10 cellular contexts compared by ENCODE assay signal in genomic region chr19:49450405-49450804, GRCh38. TPM values are rescaled to one million over a fixed set of nuclear protein-coding genes. Genes with fewer than 3 reads are reported as not detected.
DNase-seq lines count a peak whose midpoint lies in the region; ATAC-seq, FAIRE-seq and TF ChIP-seq lines count a peak whose summit lies in the region.
"Had no signal": no experiment of that assay in that cellular context is flagged by ENCODE, and none has a peak within 500 bp of the region (broad histone marks: within the 10 kb centered on the region; RNA-seq: fewer than 3 reads in every experiment).

No MANE protein-coding gene starts in this region.

- TF ChIP-seq POLR2A in HepG2 (IDR thresholded peaks at IDR 0.05; ENCODE audit: insufficient read depth in 1 of 2, low read depth in 2 of 2, low read length in 2 of 2) (no peak), right lobe of liver (IDR thresholded peaks at IDR 0.05) (no peak)

- no peaks in the 10 kb centered on the region for H3K27me3 Mint-ChIP-seq in activated T-helper 1 cell treated with anti-CD3 and anti-CD28 coated beads, Interleukin-12 subunit alpha, Interleukin-12 subunit beta, Interleukin-2, Interleukin-4 antibody, amounts not matched to agents 30 ng/mL and 10 ng/mL and 1 ng/mL, durations not matched to agents 14 hours and 24 hours and 36 hours (ENCODE audit: insufficient read depth)

- peak overlapping the region; percentile 98 for H3K9ac ChIP-seq in HepG2 (ENCODE audit: insufficient read depth, low read depth, low read length)

- peak overlapping the region; percentile 92 for H3K4me2 ChIP-seq in HepG2 (ENCODE audit: low read depth, low read length)

- H3K79me2 ChIP-seq in HepG2 (ENCODE audit: insufficient read depth, low read length): peaks cover 29% of the 10 kb centered on the region

- WGBS in HepG2 (ENCODE audit: low lambda C conversion rate): 77% methylated on average over 7 of the region's 7 CpGs
- WGBS in right lobe of liver (ENCODE audit: insufficient coverage, low coverage, low lambda C conversion rate, missing lambda C conversion rate): 84% methylated on average over 7 of the region's 7 CpGs

- no peak overlapping the region for H2AFZ ChIP-seq in HepG2 (ENCODE audit: low read length)

- no peak for TF ChIP-seq RAD21 in HepG2 (CRISPR knock-in tag; IDR thresholded peaks at IDR 0.05)

- peaks cover 46% of the 10 kb centered on the region for H3K4me1 Mint-ChIP-seq in activated T-helper 1 cell treated with anti-CD3 and anti-CD28 coated beads, Interleukin-12 subunit alpha, Interleukin-12 subunit beta, Interleukin-2, Interleukin-4 antibody, amounts not matched to agents 30 ng/mL and 10 ng/mL and 1 ng/mL, durations not matched to agents 14 hours and 24 hours and 36 hours (ENCODE audit: low read depth)

- intact Hi-C loops in HepG2 (cut with micrococcal nuclease; ENCODE audit: unreplicated experiment) (no loop called here), right lobe of liver (cut with DNase I) (no loop called here), lower lobe of right lung (cut with DNase I) (no loop called here)
- intact Hi-C loops in activated T-helper 1 cell treated with anti-CD3 and anti-CD28 coated beads, Interleukin-12 subunit alpha, Interleukin-12 subunit beta, Interleukin-2, Interleukin-4 antibody, amounts not matched to agents 30 ng/mL and 10 ng/mL and 1 ng/mL, durations not matched to agents 14 hours and 24 hours and 36 hours (cut with micrococcal nuclease): loop anchor here (2.0 to 10.0 kb wide), 2 partner anchors 226 to 576 kb away; partner anchors contain the start of genes PPP1R15A and PRMT1

- peak overlapping the region; percentile 96 for H3K4me3 Mint-ChIP-seq in activated T-helper 1 cell treated with anti-CD3 and anti-CD28 coated beads, Interleukin-12 subunit alpha, Interleukin-12 subunit beta, Interleukin-2, Interleukin-4 antibody, amounts not matched to agents 30 ng/mL and 10 ng/mL and 1 ng/mL, durations not matched to agents 14 hours and 24 hours and 36 hours

- peaks cover 36% of the 10 kb centered on the region for H3K36me3 Mint-ChIP-seq in activated T-helper 1 cell treated with anti-CD3 and anti-CD28 coated beads, Interleukin-12 subunit alpha, Interleukin-12 subunit beta, Interleukin-2, Interleukin-4 antibody, amounts not matched to agents 30 ng/mL and 10 ng/mL and 1 ng/mL, durations not matched to agents 14 hours and 24 hours and 36 hours (ENCODE audit: low read depth)

- H3K4me3 ChIP-seq in HepG2 (replicated peaks in 1 of 3; ENCODE audit: insufficient read depth in 1 of 3, low read depth in 2 of 3, low read length in 3 of 3): peak overlapping the region; percentile 74 to 98 (median 95)
- peak overlapping the region in 1 of 3 donors; percentile 85 for H3K4me3 ChIP-seq in right lobe of liver
- peak overlapping the region; percentile 71 for H3K4me3 ChIP-seq in lower lobe of right lung

- no peak for TF ChIP-seq EP300 in HepG2 (IDR thresholded peaks at IDR 0.05; ENCODE audit: low read depth in 2 of 2, low read length in 2 of 2)
- TF ChIP-seq EP300 in HepG2 (CRISPR knock-in tag; IDR thresholded peaks at IDR 0.05; ENCODE audit: borderline replicate concordance): no peak

- H3K9me3 Mint-ChIP-seq in activated T-helper 1 cell treated with anti-CD3 and anti-CD28 coated beads, Interleukin-12 subunit alpha, Interleukin-12 subunit beta, Interleukin-2, Interleukin-4 antibody, amounts not matched to agents 30 ng/mL and 10 ng/mL and 1 ng/mL, durations not matched to agents 14 hours and 24 hours and 36 hours: no peaks in the 10 kb centered on the region

- no TSS peak for BruUV-seq in HepG2 (replicated peaks; lab: Mats Ljungman, UMichigan)

- H3K27ac ChIP-seq in HepG2 (ENCODE audit: extremely low read length, insufficient read depth, low read length) (peak overlapping the region; percentile 23), right lobe of liver (no peak overlapping the region), lower lobe of right lung (no peak overlapping the region)

- ATAC-seq in HepG2 (no peak), right lobe of liver (no peak), lower lobe of right lung (no peak), HG02840 (IDR thresholded peaks at IDR 0.05; ENCODE audit: low FRiP score, unreplicated experiment) (no peak), HG03159 (IDR thresholded peaks at IDR 0.05; ENCODE audit: unreplicated experiment) (no peak)

- H3K36me3 ChIP-seq in HepG2 (replicated peaks in 1 of 2; ENCODE audit: control insufficient read depth in 1 of 2, insufficient read depth in 2 of 2, low read length in 2 of 2) (peaks cover 6 to 25% of the 10 kb centered on the region in 2 experiments; a peak in 3 of 5 replicates), right lobe of liver (peaks cover 0 to 3% (median 2%) of the 10 kb centered on the region in 4 donors), lower lobe of right lung (peaks cover 29% of the 10 kb centered on the region)

- POLR2A ChIA-PET in HepG2 (lab: Yijun Ruan, JAX): interaction anchor here (2.4 kb wide), 1 partner anchor 45 kb away, joined by 17 read pairs; the partner anchor contains the start of gene RPS11

- TF ChIP-seq CTCF in HepG2 (CRISPR knock-in tag; IDR thresholded peaks at IDR 0.05) (no peak), right lobe of liver (IDR thresholded peaks at IDR 0.05) (no peak), lower lobe of right lung (IDR thresholded peaks at IDR 0.05) (no peak)

- no peak for DNase-seq in HepG2 (ENCODE audit: low spot score)
- no peak for DNase-seq in right lobe of liver
- DNase-seq in activated T-helper 1 cell treated with anti-CD3 and anti-CD28 coated beads, Interleukin-12 subunit alpha, Interleukin-12 subunit beta, Interleukin-2, Interleukin-4 antibody, amounts not matched to agents 30 ng/mL and 10 ng/mL and 1 ng/mL, durations not matched to agents 14 hours and 24 hours and 36 hours (ENCODE audit: low spot score): no peak
- no peak for DNase-seq in lower lobe of right lung
- no peak for DNase-seq in NCI-H1417 treated with DMSO at 0.1 percent for 48 hours (lab: John Stamatoyannopoulos, UW)
- DNase-seq in frontal cortex (ENCODE audit: low spot score in 2 of 2): no peak
- DNase-seq: DMS153 had no signal

- peaks cover 39% of the 10 kb centered on the region for H3K4me1 ChIP-seq in HepG2 (ENCODE audit: insufficient read depth, low read length)
- H3K4me1 ChIP-seq in right lobe of liver: peaks cover 0 to 11% (median 3%) of the 10 kb centered on the region in 4 donors
- H3K4me1 ChIP-seq in lower lobe of right lung: peaks cover 28% of the 10 kb centered on the region

- CTCF ChIA-PET in HepG2 (lab: Yijun Ruan, JAX; ENCODE audit: low intra/inter-chr PET ratio, low total read pairs): no interaction called here

- in situ Hi-C loops in HepG2 (cut with HindIII; ENCODE audit: extremely low pct_ligation_motif_present, low pct_unique_long_range_greater_than_20kb): no loop called here

- no peaks in the 10 kb centered on the region; a peak in 1 of 5 replicates for H3K27me3 ChIP-seq in HepG2 (ENCODE audit: control insufficient read depth in 1 of 2, insufficient read depth in 2 of 2, low read length in 2 of 2)
- H3K27me3 ChIP-seq in right lobe of liver: no peaks in the 10 kb centered on the region
- no peaks in the 10 kb centered on the region for H3K27me3 ChIP-seq in lower lobe of right lung (ENCODE audit: low read depth)

- H3K27ac Mint-ChIP-seq in activated T-helper 1 cell treated with anti-CD3 and anti-CD28 coated beads, Interleukin-12 subunit alpha, Interleukin-12 subunit beta, Interleukin-2, Interleukin-4 antibody, amounts not matched to agents 30 ng/mL and 10 ng/mL and 1 ng/mL, durations not matched to agents 14 hours and 24 hours and 36 hours: peak overlapping the region; percentile 65

- H4K20me1 ChIP-seq in HepG2 (ENCODE audit: insufficient read depth, low read length): no peaks in the 10 kb centered on the region

- FAIRE-seq in HepG2 (lab: Jason Lieb, UNC) (no peak), frontal cortex (lab: Jason Lieb, UNC) (no peak)
- FAIRE-seq: HTR-8/SVneo had no signal

- no peaks in the 10 kb centered on the region for H3K9me3 ChIP-seq in HepG2 (ENCODE audit: low read length)
- H3K9me3 ChIP-seq in right lobe of liver: no peaks in the 10 kb centered on the region
- no peaks in the 10 kb centered on the region for H3K9me3 ChIP-seq in lower lobe of right lung

RNA-seq across cellular contexts. Expression of gene PIH1D1, which starts 1.2 kb away (rescaled TPM):
- total RNA-seq in HepG2 (2016; rRNA removed; fragmentation: Illumina TruSeq; extraction: Trizol) (94.9 and 110 TPM in 2 replicates), right lobe of liver (10 to 100 TPM; 37.4 to 57.7 (median 43.4) TPM), lower lobe of right lung (63.2 TPM), frontal cortex (60.7 TPM)
- 60.4 and 74.8 TPM in 2 replicates for total RNA-seq in HepG2 (2016; cell fraction: cytosol; rRNA removed; fragmentation: Illumina TruSeq; extraction: Trizol; ENCODE audit: low read depth)
- total RNA-seq in HepG2 (2016; cell fraction: insoluble cytoplasmic fraction; rRNA removed; fragmentation: Illumina TruSeq; extraction: Trizol): 105 and 114 TPM in 2 replicates
- 77.7 and 93.8 TPM in 2 replicates for total RNA-seq in HepG2 (2016; cell fraction: membrane; rRNA removed; fragmentation: Illumina TruSeq; extraction: Trizol)
- 75.2 and 89.0 TPM in 2 replicates for total RNA-seq in HepG2 (2016; cell fraction: nucleus; rRNA removed; fragmentation: Illumina TruSeq; extraction: Trizol)
- 126 and 137 TPM in 2 replicates for polyA plus RNA-seq in HepG2 (2011; rRNA removed)
- polyA plus RNA-seq in HepG2 (2011; cell fraction: cytosol; rRNA removed): 117 and 150 TPM in 2 replicates
- 281 and 313 TPM in 2 replicates for polyA plus RNA-seq in HepG2 (2011; cell fraction: nucleus; rRNA removed)
- 108 and 121 TPM in 2 replicates for polyA plus RNA-seq in HepG2 (2012)
- polyA plus RNA-seq in HepG2 (2016; cell fraction: cytosol; fragmentation: Illumina TruSeq; extraction: Trizol; ENCODE audit: low read depth): 33.5 and 45.1 TPM in 2 replicates
- polyA plus RNA-seq in HepG2 (2016; cell fraction: insoluble cytoplasmic fraction; fragmentation: Illumina TruSeq; extraction: Trizol; ENCODE audit: low read depth): 86.6 and 90.0 TPM in 2 replicates
- polyA plus RNA-seq in HepG2 (2016; cell fraction: membrane; fragmentation: Illumina TruSeq; extraction: Trizol; ENCODE audit: low read depth): 42.8 and 56.0 TPM in 2 replicates
- 175 and 195 TPM in 2 replicates for polyA plus RNA-seq in HepG2 (2016; cell fraction: nucleus; fragmentation: Illumina TruSeq; extraction: Trizol; ENCODE audit: insufficient read depth, low read depth)
- 83.0 and 106 TPM in 2 replicates for polyA minus RNA-seq in HepG2 (2011; rRNA and poly(A)+ RNA removed; ENCODE audit: low replicate concordance)
- 40.9 and 42.6 TPM in 2 replicates for polyA minus RNA-seq in HepG2 (2011; cell fraction: cytosol; rRNA and poly(A)+ RNA removed)
- 50.9 and 63.0 TPM in 2 replicates for polyA minus RNA-seq in HepG2 (2011; cell fraction: nucleus; rRNA and poly(A)+ RNA removed)
- total RNA-seq in activated T-helper 1 cell treated with anti-CD3 and anti-CD28 coated beads, Interleukin-12 subunit alpha, Interleukin-12 subunit beta, Interleukin-2, Interleukin-4 antibody, amounts not matched to agents 30 ng/mL and 10 ng/mL and 1 ng/mL, durations not matched to agents 14 hours and 24 hours and 36 hours: 124 and 126 TPM in 2 replicates

RNA-seq across cellular contexts. Expression of gene ALDH16A1, which starts 2.6 kb away (rescaled TPM):
- 29.6 and 34.9 TPM in 2 replicates for total RNA-seq in HepG2 (2016; rRNA removed; fragmentation: Illumina TruSeq; extraction: Trizol)
- 2.5 and 3.4 TPM in 2 replicates for total RNA-seq in HepG2 (2016; cell fraction: cytosol; rRNA removed; fragmentation: Illumina TruSeq; extraction: Trizol; ENCODE audit: low read depth)
- 27.6 and 38.2 TPM in 2 replicates for total RNA-seq in HepG2 (2016; cell fraction: insoluble cytoplasmic fraction; rRNA removed; fragmentation: Illumina TruSeq; extraction: Trizol)
- 6.3 and 7.8 TPM in 2 replicates for total RNA-seq in HepG2 (2016; cell fraction: membrane; rRNA removed; fragmentation: Illumina TruSeq; extraction: Trizol)
- total RNA-seq in HepG2 (2016; cell fraction: nucleus; rRNA removed; fragmentation: Illumina TruSeq; extraction: Trizol): 15.0 and 23.1 TPM in 2 replicates
- polyA plus RNA-seq in HepG2 (2011; rRNA removed): 8.4 and 9.2 TPM in 2 replicates
- polyA plus RNA-seq in HepG2 (2011; cell fraction: cytosol; rRNA removed): 6.8 and 16.2 TPM in 2 replicates
- 31.7 and 40.0 TPM in 2 replicates for polyA plus RNA-seq in HepG2 (2011; cell fraction: nucleus; rRNA removed)
- 7.6 and 9.2 TPM in 2 replicates for polyA plus RNA-seq in HepG2 (2012)
- polyA plus RNA-seq in HepG2 (2016; cell fraction: cytosol; fragmentation: Illumina TruSeq; extraction: Trizol; ENCODE audit: low read depth): 1.7 and 2.8 TPM in 2 replicates
- polyA plus RNA-seq in HepG2 (2016; cell fraction: insoluble cytoplasmic fraction; fragmentation: Illumina TruSeq; extraction: Trizol; ENCODE audit: low read depth): 25.4 and 29.9 TPM in 2 replicates
- polyA plus RNA-seq in HepG2 (2016; cell fraction: membrane; fragmentation: Illumina TruSeq; extraction: Trizol; ENCODE audit: low read depth): 3.2 and 4.3 TPM in 2 replicates
- 40.8 and 41.9 TPM in 2 replicates for polyA plus RNA-seq in HepG2 (2016; cell fraction: nucleus; fragmentation: Illumina TruSeq; extraction: Trizol; ENCODE audit: insufficient read depth, low read depth)
- polyA minus RNA-seq in HepG2 (2011; rRNA and poly(A)+ RNA removed; ENCODE audit: low replicate concordance): 16.3 and 53.3 TPM in 2 replicates
- polyA minus RNA-seq in HepG2 (2011; cell fraction: cytosol; rRNA and poly(A)+ RNA removed): 13.7 and 17.8 TPM in 2 replicates
- polyA minus RNA-seq in HepG2 (2011; cell fraction: nucleus; rRNA and poly(A)+ RNA removed): 3.6 and 4.4 TPM in 2 replicates
- total RNA-seq in right lobe of liver: 10 to 100 TPM; 14.4 to 29.6 (median 19.8) TPM
- total RNA-seq in activated T-helper 1 cell treated with anti-CD3 and anti-CD28 coated beads, Interleukin-12 subunit alpha, Interleukin-12 subunit beta, Interleukin-2, Interleukin-4 antibody, amounts not matched to agents 30 ng/mL and 10 ng/mL and 1 ng/mL, durations not matched to agents 14 hours and 24 hours and 36 hours: 23.1 and 24.5 TPM in 2 replicates
- 33.7 TPM for total RNA-seq in lower lobe of right lung
- total RNA-seq in frontal cortex: 11.8 TPM

RNA-seq across cellular contexts. Expression of gene SLC17A7, which starts 9.1 kb away (rescaled TPM):
- total RNA-seq in HepG2 (2016; rRNA removed; fragmentation: Illumina TruSeq; extraction: Trizol) (not detected in 2 replicates), right lobe of liver (under 1 TPM in 1 of 6 experiments, not detected in 5; 0.13 TPM), lower lobe of right lung (0.56 TPM), frontal cortex (13.9 TPM)
- total RNA-seq in HepG2 (2016; cell fraction: cytosol; rRNA removed; fragmentation: Illumina TruSeq; extraction: Trizol; ENCODE audit: low read depth): not detected in 2 replicates
- total RNA-seq in HepG2 (2016; cell fraction: insoluble cytoplasmic fraction; rRNA removed; fragmentation: Illumina TruSeq; extraction: Trizol): 0.06 TPM in 1 of 2 replicates, not detected in the other
- 0.06 TPM in 1 of 2 replicates, not detected in the other for total RNA-seq in HepG2 (2016; cell fraction: membrane; rRNA removed; fragmentation: Illumina TruSeq; extraction: Trizol)
- total RNA-seq in HepG2 (2016; cell fraction: nucleus; rRNA removed; fragmentation: Illumina TruSeq; extraction: Trizol): not detected in 2 replicates
- polyA plus RNA-seq in HepG2 (2011; rRNA removed): 0.32 and 0.37 TPM in 2 replicates
- 0.15 and 0.22 TPM in 2 replicates for polyA plus RNA-seq in HepG2 (2011; cell fraction: cytosol; rRNA removed)
- polyA plus RNA-seq in HepG2 (2011; cell fraction: nucleus; rRNA removed): 1.9 and 2.4 TPM in 2 replicates
- polyA plus RNA-seq in HepG2 (2012): 0.17 and 0.37 TPM in 2 replicates
- polyA plus RNA-seq in HepG2 (2016; cell fraction: cytosol; fragmentation: Illumina TruSeq; extraction: Trizol; ENCODE audit: low read depth): 0.03 and 0.05 TPM in 2 replicates
- 0.09 and 0.10 TPM in 2 replicates for polyA plus RNA-seq in HepG2 (2016; cell fraction: insoluble cytoplasmic fraction; fragmentation: Illumina TruSeq; extraction: Trizol; ENCODE audit: low read depth)
- not detected in 2 replicates for polyA plus RNA-seq in HepG2 (2016; cell fraction: membrane; fragmentation: Illumina TruSeq; extraction: Trizol; ENCODE audit: low read depth)
- polyA plus RNA-seq in HepG2 (2016; cell fraction: nucleus; fragmentation: Illumina TruSeq; extraction: Trizol; ENCODE audit: insufficient read depth, low read depth): 0.40 and 0.49 TPM in 2 replicates
- polyA minus RNA-seq in HepG2 (2011; rRNA and poly(A)+ RNA removed; ENCODE audit: low replicate concordance): 0.19 and 0.34 TPM in 2 replicates
- polyA minus RNA-seq in HepG2 (2011; cell fraction: cytosol; rRNA and poly(A)+ RNA removed): 0.40 TPM in 1 of 2 replicates, not detected in the other
- 0.77 and 1.6 TPM in 2 replicates for polyA minus RNA-seq in HepG2 (2011; cell fraction: nucleus; rRNA and poly(A)+ RNA removed)
- total RNA-seq in activated T-helper 1 cell treated with anti-CD3 and anti-CD28 coated beads, Interleukin-12 subunit alpha, Interleukin-12 subunit beta, Interleukin-2, Interleukin-4 antibody, amounts not matched to agents 30 ng/mL and 10 ng/mL and 1 ng/mL, durations not matched to agents 14 hours and 24 hours and 36 hours: 0.16 TPM in 1 of 2 replicates, not detected in the other

RNA-seq across cellular contexts. Expression of gene FLT3LG, which starts 23.6 kb away (rescaled TPM):
- total RNA-seq in HepG2 (2016; rRNA removed; fragmentation: Illumina TruSeq; extraction: Trizol): 0.58 and 1.5 TPM in 2 replicates
- total RNA-seq in HepG2 (2016; cell fraction: cytosol; rRNA removed; fragmentation: Illumina TruSeq; extraction: Trizol; ENCODE audit: low read depth): 2.3 and 2.9 TPM in 2 replicates
- 0.67 and 1.4 TPM in 2 replicates for total RNA-seq in HepG2 (2016; cell fraction: insoluble cytoplasmic fraction; rRNA removed; fragmentation: Illumina TruSeq; extraction: Trizol)
- 2.2 and 2.3 TPM in 2 replicates for total RNA-seq in HepG2 (2016; cell fraction: membrane; rRNA removed; fragmentation: Illumina TruSeq; extraction: Trizol)
- 1.3 and 2.9 TPM in 2 replicates for total RNA-seq in HepG2 (2016; cell fraction: nucleus; rRNA removed; fragmentation: Illumina TruSeq; extraction: Trizol)
- polyA plus RNA-seq in HepG2 (2011; rRNA removed): 2.6 and 3.0 TPM in 2 replicates
- 1.1 and 1.7 TPM in 2 replicates for polyA plus RNA-seq in HepG2 (2011; cell fraction: cytosol; rRNA removed)
- polyA plus RNA-seq in HepG2 (2011; cell fraction: nucleus; rRNA removed): 5.2 and 6.9 TPM in 2 replicates
- polyA plus RNA-seq in HepG2 (2012): 2.0 and 4.6 TPM in 2 replicates
- polyA plus RNA-seq in HepG2 (2016; cell fraction: cytosol; fragmentation: Illumina TruSeq; extraction: Trizol; ENCODE audit: low read depth): 4.2 and 4.4 TPM in 2 replicates
- polyA plus RNA-seq in HepG2 (2016; cell fraction: insoluble cytoplasmic fraction; fragmentation: Illumina TruSeq; extraction: Trizol; ENCODE audit: low read depth): 2.3 and 2.4 TPM in 2 replicates
- 2.5 and 3.6 TPM in 2 replicates for polyA plus RNA-seq in HepG2 (2016; cell fraction: membrane; fragmentation: Illumina TruSeq; extraction: Trizol; ENCODE audit: low read depth)
- polyA plus RNA-seq in HepG2 (2016; cell fraction: nucleus; fragmentation: Illumina TruSeq; extraction: Trizol; ENCODE audit: insufficient read depth, low read depth): 7.4 and 8.8 TPM in 2 replicates
- 1.2 and 1.7 TPM in 2 replicates for polyA minus RNA-seq in HepG2 (2011; rRNA and poly(A)+ RNA removed; ENCODE audit: low replicate concordance)
- 0.79 and 2.5 TPM in 2 replicates for polyA minus RNA-seq in HepG2 (2011; cell fraction: cytosol; rRNA and poly(A)+ RNA removed)
- polyA minus RNA-seq in HepG2 (2011; cell fraction: nucleus; rRNA and poly(A)+ RNA removed): 0.90 and 1.1 TPM in 2 replicates
- 1 to 10 TPM in 5 of 6 experiments, under 1 TPM in 1; 0.80 to 4.4 (median 2.3) TPM for total RNA-seq in right lobe of liver
- total RNA-seq in activated T-helper 1 cell treated with anti-CD3 and anti-CD28 coated beads, Interleukin-12 subunit alpha, Interleukin-12 subunit beta, Interleukin-2, Interleukin-4 antibody, amounts not matched to agents 30 ng/mL and 10 ng/mL and 1 ng/mL, durations not matched to agents 14 hours and 24 hours and 36 hours: 58.4 and 65.4 TPM in 2 replicates
- total RNA-seq in lower lobe of right lung: 12.8 TPM
- total RNA-seq in frontal cortex: 0.41 TPM

RNA-seq across cellular contexts. Expression of gene GFY, which starts 25.2 kb away (rescaled TPM):
- total RNA-seq in HepG2 (2016; rRNA removed; fragmentation: Illumina TruSeq; extraction: Trizol) (not detected in 2 replicates), right lobe of liver (not detected), lower lobe of right lung (not detected), frontal cortex (not detected)
- not detected in 2 replicates for total RNA-seq in HepG2 (2016; cell fraction: cytosol; rRNA removed; fragmentation: Illumina TruSeq; extraction: Trizol; ENCODE audit: low read depth)
- not detected in 2 replicates for total RNA-seq in HepG2 (2016; cell fraction: insoluble cytoplasmic fraction; rRNA removed; fragmentation: Illumina TruSeq; extraction: Trizol)
- total RNA-seq in HepG2 (2016; cell fraction: membrane; rRNA removed; fragmentation: Illumina TruSeq; extraction: Trizol): not detected in 2 replicates
- total RNA-seq in HepG2 (2016; cell fraction: nucleus; rRNA removed; fragmentation: Illumina TruSeq; extraction: Trizol): not detected in 2 replicates
- not detected in 2 replicates for polyA plus RNA-seq in HepG2 (2011; rRNA removed)
- polyA plus RNA-seq in HepG2 (2011; cell fraction: cytosol; rRNA removed): not detected in 2 replicates
- polyA plus RNA-seq in HepG2 (2011; cell fraction: nucleus; rRNA removed): not detected in 2 replicates
- polyA plus RNA-seq in HepG2 (2012): not detected in 2 replicates
- polyA plus RNA-seq in HepG2 (2016; cell fraction: cytosol; fragmentation: Illumina TruSeq; extraction: Trizol; ENCODE audit: low read depth): not detected in 2 replicates
- polyA plus RNA-seq in HepG2 (2016; cell fraction: insoluble cytoplasmic fraction; fragmentation: Illumina TruSeq; extraction: Trizol; ENCODE audit: low read depth): not detected in 2 replicates
- not detected in 2 replicates for polyA plus RNA-seq in HepG2 (2016; cell fraction: membrane; fragmentation: Illumina TruSeq; extraction: Trizol; ENCODE audit: low read depth)
- not detected in 2 replicates for polyA plus RNA-seq in HepG2 (2016; cell fraction: nucleus; fragmentation: Illumina TruSeq; extraction: Trizol; ENCODE audit: insufficient read depth, low read depth)
- not detected in 2 replicates for polyA minus RNA-seq in HepG2 (2011; rRNA and poly(A)+ RNA removed; ENCODE audit: low replicate concordance)
- polyA minus RNA-seq in HepG2 (2011; cell fraction: cytosol; rRNA and poly(A)+ RNA removed): not detected in 2 replicates
- polyA minus RNA-seq in HepG2 (2011; cell fraction: nucleus; rRNA and poly(A)+ RNA removed): not detected in 2 replicates
- total RNA-seq in activated T-helper 1 cell treated with anti-CD3 and anti-CD28 coated beads, Interleukin-12 subunit alpha, Interleukin-12 subunit beta, Interleukin-2, Interleukin-4 antibody, amounts not matched to agents 30 ng/mL and 10 ng/mL and 1 ng/mL, durations not matched to agents 14 hours and 24 hours and 36 hours: not detected in 2 replicates
